In genomic region chr12:1595690-1596347, GRCh38 we compare ENCODE assay signal across 9 cellular contexts. TPM values are rescaled to one million over a fixed set of nuclear protein-coding genes. Genes with fewer than 3 reads are reported as not detected.
DNase-seq lines count a peak whose midpoint lies in the region; ATAC-seq and TF ChIP-seq lines count a peak whose summit lies in the region.
"Had no signal": no experiment of that assay in that cellular context is flagged by ENCODE, and none has a peak within 500 bp of the region (broad histone marks: within the 10 kb centered on the region; RNA-seq: fewer than 3 reads in every experiment).

No MANE protein-coding gene starts in this region.

- peak; percentile 55 for DNase-seq in GM04503 (ENCODE audit: low read depth)
- DNase-seq in SJCRH30, result no peak
- DNase-seq in effector CD4-positive, alpha-beta T cell, result no peak
- DNase-seq in activated CD4-positive, alpha-beta T cell treated with anti-CD3 and anti-CD28 coated beads, Interleukin-2, amount 50 U/mL, for 1 hour, result no peak
- no peak for DNase-seq in cerebellum (ENCODE audit: low spot score)
- DNase-seq: NCI-H1048 had no signal

- ATAC-seq in gastroesophageal sphincter (no peak), HG02981 (IDR thresholded peaks at IDR 0.05; ENCODE audit: unreplicated experiment) (no peak)

- peaks cover 20% of the 10 kb centered on the region for H3K4me1 ChIP-seq in SJCRH30
- peaks cover 3 to 44% (median 15%) of the 10 kb centered on the region in 3 donors for H3K4me1 ChIP-seq in gastroesophageal sphincter

- H3K27me3 ChIP-seq in SJCRH30 (no peaks in the 10 kb centered on the region), gastroesophageal sphincter (no peaks in the 10 kb centered on the region)

- TF ChIP-seq CTCF in gastroesophageal sphincter (IDR thresholded peaks at IDR 0.05), result no peak

- H3K27ac ChIP-seq in SJCRH30, result no peak overlapping the region
- peak overlapping the region; percentile 76 to 98 (median 96) for H3K27ac ChIP-seq in gastroesophageal sphincter
- peak overlapping the region in 16 of 21 experiments; percentile 82 to 96 (median 92) for H3K27ac ChIP-seq in skin epidermis

- 63 to 64% methylated on average over 8 to 9 of the region's 9 CpGs for WGBS in gastroesophageal sphincter (ENCODE audit: low coverage in 1 of 2), 2 donors

- H3K36me3 ChIP-seq in SJCRH30, result no peaks in the 10 kb centered on the region
- H3K36me3 ChIP-seq in gastroesophageal sphincter, result no peaks in the 10 kb centered on the region

- H3K9me3 ChIP-seq in SJCRH30 (replicated peaks), result no peaks in the 10 kb centered on the region
- no peaks in the 10 kb centered on the region for H3K9me3 ChIP-seq in gastroesophageal sphincter

- TF ChIP-seq EP300 in gastroesophageal sphincter (IDR thresholded peaks at IDR 0.05), result no peak

- TF ChIP-seq POLR2A in gastroesophageal sphincter (IDR thresholded peaks at IDR 0.05), result no peak

- H3K4me3 ChIP-seq in SJCRH30 (peak overlapping the region; percentile 78), gastroesophageal sphincter (peak overlapping the region in 1 of 2 donors; percentile 89), skin epidermis (peak overlapping the region in 2 of 7 experiments; percentile 69 to 76)

RNA-seq across cellular contexts. Expression of gene FBXL14, which starts 1.4 kb away (rescaled TPM):
- total RNA-seq in SJCRH30 (2014; rRNA removed; shearing (Covaris generic)), result 15.0 and 16.3 TPM in 2 replicates
- 10 to 100 TPM; 10.9 to 16.4 (median 13.1) TPM for total RNA-seq in gastroesophageal sphincter
- 17.2 TPM for total RNA-seq in cerebellum

RNA-seq across cellular contexts. Expression of gene WNT5B, which starts 33.2 kb away (rescaled TPM):
- 50.2 and 51.8 TPM in 2 replicates for total RNA-seq in SJCRH30 (2014; rRNA removed; shearing (Covaris generic))
- total RNA-seq in gastroesophageal sphincter (10 to 100 TPM in 3 of 4 donors, 1 to 10 TPM in 1; 9.4 to 76.5 (median 26.3) TPM), cerebellum (4.9 TPM)
